Comparison of ENCODE assay signal across 22 cellular contexts in the genomic region with DNA sequence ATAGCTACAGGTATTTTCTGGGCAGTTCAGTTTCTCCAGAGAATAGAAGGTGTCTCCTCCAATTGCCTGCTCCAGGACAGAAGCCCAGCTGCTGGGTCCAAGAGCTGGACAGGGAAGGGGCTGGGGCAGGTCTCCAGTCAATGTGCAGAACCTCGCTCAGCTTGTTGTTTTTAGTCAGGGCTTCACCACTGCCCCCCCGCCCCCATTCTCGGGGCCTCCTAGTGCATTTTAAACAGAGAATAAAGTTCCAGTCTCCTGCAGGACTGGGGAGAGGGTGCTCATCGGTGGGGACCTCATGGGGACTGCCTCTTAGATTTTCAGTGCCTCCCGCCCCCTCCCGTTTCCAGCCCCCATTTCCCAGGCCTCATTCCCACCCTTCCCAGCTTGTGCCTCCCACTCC.
"Had no signal": no experiment of that assay in that cellular context is flagged by ENCODE, and none has a peak within 500 bp of the region (broad histone marks: within the 10 kb centered on the region; RNA-seq: fewer than 3 reads in every experiment).

No MANE protein-coding gene starts in this region.

- H3K27me3 ChIP-seq: SJCRH30 had no signal

- H3K4me1 ChIP-seq: SJCRH30 had no signal

- H3K27ac ChIP-seq: RWPE1, SJCRH30 had no signal

- H3K36me3 ChIP-seq: SJCRH30 had no signal

- H3K9me3 ChIP-seq: SJCRH30 had no signal

- ATAC-seq: Right ventricle myocardium inferior, SK-N-SH treated with all-trans-retinoic acid at 6 μM for 48 hours had no signal

- H3K4me3 ChIP-seq: SJCRH30 had no signal

- DNase-seq: KBM-7, MV-4-11, NCI-H1048, NCI-H1105, NCI-H1417, NCI-H1436 treated with DMSO at 0.1 percent for 48 hours, NCI-H1694, NCI-H187 treated with DMSO at 0.1 percent for 48 hours, NCI-H2081, NCI-H2107, NCI-H2171, NCI-H226, NCI-H446, NCI-H510A, NCI-H524 treated with DMSO at 0.1 percent for 48 hours, NCI-H69, NCI-H774, SHP77 treated with DMSO at 0.1 percent for 48 hours, SJCRH30 had no signal
